Comparison of ENCODE assay signal across 8 cellular contexts in genomic region chr14:24437020-24437735, GRCh38. TPM values are rescaled to one million over a fixed set of nuclear protein-coding genes. Genes with fewer than 3 reads are reported as not detected.
DNase-seq lines count a peak whose midpoint lies in the region; ATAC-seq, FAIRE-seq and TF ChIP-seq lines count a peak whose summit lies in the region.

No MANE protein-coding gene starts in this region.

- CTCF ChIA-PET in activated CD8-positive, alpha-beta memory T cell treated with anti-CD3 and anti-CD28 coated beads, Interleukin-2, amount 10 ng/mL, durations not matched to agents 7 days and 5 days (lab: Charles Lee) = interaction anchor here (0.8 to 16.8 kb wide), 21 partner anchors 9 to 237 kb away, joined by 3 to 854 read pairs (median 3); partner anchors contain the start of genes ADCY4, CIDEB, DHRS1 and LTB4R

- H3K36me3 Mint-ChIP-seq in activated CD8-positive, alpha-beta memory T cell treated with anti-CD3 and anti-CD28 coated beads, Interleukin-2, amount 10 ng/mL, durations not matched to agents 7 days and 5 days = peaks cover 43% of the 10 kb centered on the region
- H3K36me3 Mint-ChIP-seq in glutamatergic neuron (ENCODE audit: unreplicated experiment) = no peaks in the 10 kb centered on the region

- H3K4me3 ChIP-seq in suprapubic skin = no peak overlapping the region

- H3K4me1 Mint-ChIP-seq in activated CD8-positive, alpha-beta memory T cell treated with anti-CD3 and anti-CD28 coated beads, Interleukin-2, amount 10 ng/mL, durations not matched to agents 7 days and 5 days = peaks cover 69% of the 10 kb centered on the region
- peaks cover 6% of the 10 kb centered on the region for H3K4me1 Mint-ChIP-seq in glutamatergic neuron (ENCODE audit: low read depth, unreplicated experiment)

- H3K4me1 ChIP-seq in suprapubic skin = peaks cover 57% of the 10 kb centered on the region

- 72% methylated on average over 9 of the region's 12 CpGs for WGBS in suprapubic skin

- TF ChIP-seq EP300 in suprapubic skin (IDR thresholded peaks at IDR 0.05) = no peak

- no peak overlapping the region for H3K4me3 Mint-ChIP-seq in activated CD8-positive, alpha-beta memory T cell treated with anti-CD3 and anti-CD28 coated beads, Interleukin-2, amount 10 ng/mL, durations not matched to agents 7 days and 5 days
- H3K4me3 Mint-ChIP-seq in glutamatergic neuron (ENCODE audit: unreplicated experiment) = no peak overlapping the region

- no peak for ATAC-seq in activated CD8-positive, alpha-beta memory T cell treated with anti-CD3 and anti-CD28 coated beads, Interleukin-2, amount 10 ng/mL, durations not matched to agents 7 days and 5 days

- peak overlapping the region; percentile 72 for H3K27ac Mint-ChIP-seq in activated CD8-positive, alpha-beta memory T cell treated with anti-CD3 and anti-CD28 coated beads, Interleukin-2, amount 10 ng/mL, durations not matched to agents 7 days and 5 days
- H3K27ac Mint-ChIP-seq in glutamatergic neuron (ENCODE audit: unreplicated experiment) = no peak overlapping the region

- peak; percentile 29 for TF ChIP-seq CTCF in VCaP (conservative IDR thresholded peaks at IDR 0.05)
- TF ChIP-seq CTCF in glutamatergic neuron (IDR thresholded peaks at IDR 0.05; ENCODE audit: partially characterized antibody, unreplicated experiment) = peak; percentile 61
- no peak for TF ChIP-seq CTCF in suprapubic skin (IDR thresholded peaks at IDR 0.05)

- DNase-seq in activated CD8-positive, alpha-beta memory T cell treated with anti-CD3 and anti-CD28 coated beads, Interleukin-2, amount 10 ng/mL, durations not matched to agents 7 days and 5 days = no peak
- DNase-seq in activated CD8-positive, alpha-beta memory T cell treated with anti-CD3 and anti-CD28 coated beads, Interleukin-2, amount 50 U/mL, for 48 hours = no peak
- DNase-seq in glutamatergic neuron (no peak), suprapubic skin (ENCODE audit: low spot score in 2 of 2) (peak in 1 of 2 donors; percentile 60), H54 (ENCODE audit: insufficient read length, low spot score) (no peak), GM19239 (ENCODE audit: insufficient read length, low spot score) (no peak), DMS 273 (lab: John Stamatoyannopoulos, UW; ENCODE audit: unreplicated experiment) (no peak)

- no peaks in the 10 kb centered on the region for H3K9me3 Mint-ChIP-seq in activated CD8-positive, alpha-beta memory T cell treated with anti-CD3 and anti-CD28 coated beads, Interleukin-2, amount 10 ng/mL, durations not matched to agents 7 days and 5 days (ENCODE audit: low read depth)
- H3K9me3 Mint-ChIP-seq in glutamatergic neuron (ENCODE audit: unreplicated experiment) = peaks cover 5% of the 10 kb centered on the region

- H3K9me3 ChIP-seq in suprapubic skin = no peaks in the 10 kb centered on the region

- TF ChIP-seq POLR2A in suprapubic skin (IDR thresholded peaks at IDR 0.05) = no peak
- no peak for TF ChIP-seq POLR2A in H54 (IDR thresholded peaks at IDR 0.05; ENCODE audit: low read depth, low read length)

- H3K27me3 Mint-ChIP-seq in activated CD8-positive, alpha-beta memory T cell treated with anti-CD3 and anti-CD28 coated beads, Interleukin-2, amount 10 ng/mL, durations not matched to agents 7 days and 5 days = no peaks in the 10 kb centered on the region
- peaks cover 4% of the 10 kb centered on the region for H3K27me3 Mint-ChIP-seq in glutamatergic neuron (ENCODE audit: unreplicated experiment)

- H3K27ac ChIP-seq in VCaP = no peak overlapping the region
- peak overlapping the region; percentile 29 for H3K27ac ChIP-seq in suprapubic skin

- no peaks in the 10 kb centered on the region for H3K27me3 ChIP-seq in suprapubic skin

- no peak for FAIRE-seq in H54 (lab: Jason Lieb, UNC)
- no peak for FAIRE-seq in GM19239 (lab: Jason Lieb, UNC)

- H3K36me3 ChIP-seq in suprapubic skin = peaks cover 79% of the 10 kb centered on the region

RNA-seq across cellular contexts. Expression of gene SDR39U1, which starts 5.4 kb away (rescaled TPM):
- total RNA-seq in activated CD8-positive, alpha-beta memory T cell treated with anti-CD3 and anti-CD28 coated beads, Interleukin-2, amount 10 ng/mL, durations not matched to agents 7 days and 5 days = 10 to 100 TPM; 45.6 to 45.9 TPM
- total RNA-seq in glutamatergic neuron (ENCODE audit: unreplicated experiment) (70.4 TPM), suprapubic skin (10 to 100 TPM; 30.1 to 82.3 (median 38.6) TPM)

RNA-seq across cellular contexts. Expression of gene KHNYN, which starts 7.4 kb away (rescaled TPM):
- 10 to 100 TPM; 73.3 to 81.2 TPM for total RNA-seq in activated CD8-positive, alpha-beta memory T cell treated with anti-CD3 and anti-CD28 coated beads, Interleukin-2, amount 10 ng/mL, durations not matched to agents 7 days and 5 days
- total RNA-seq in glutamatergic neuron (ENCODE audit: unreplicated experiment) (28.9 TPM), suprapubic skin (100 to 1,000 TPM in 1 of 4 donors, 10 to 100 TPM in 3; 56.7 to 145 (median 84.3) TPM)

RNA-seq across cellular contexts. Expression of gene CBLN3, which starts 7.7 kb away (rescaled TPM):
- total RNA-seq in activated CD8-positive, alpha-beta memory T cell treated with anti-CD3 and anti-CD28 coated beads, Interleukin-2, amount 10 ng/mL, durations not matched to agents 7 days and 5 days = 1 to 10 TPM; 5.0 to 7.1 TPM
- total RNA-seq in glutamatergic neuron (ENCODE audit: unreplicated experiment) = 0.51 TPM
- 1 to 10 TPM in 1 of 4 donors, under 1 TPM in 2, not detected in 1; 0.30 to 2.6 (median 0.93) TPM for total RNA-seq in suprapubic skin

RNA-seq across cellular contexts. Expression of gene NYNRIN, which starts 38.4 kb away (rescaled TPM):
- under 1 TPM; 0.05 to 0.50 TPM for total RNA-seq in activated CD8-positive, alpha-beta memory T cell treated with anti-CD3 and anti-CD28 coated beads, Interleukin-2, amount 10 ng/mL, durations not matched to agents 7 days and 5 days
- 33.5 TPM for total RNA-seq in glutamatergic neuron (ENCODE audit: unreplicated experiment)
- 10 to 100 TPM; 18.5 to 43.6 (median 29.8) TPM for total RNA-seq in suprapubic skin

Comparison
In these comparisons a context has a peak if more than half of its experiments do, and no peak if none do; other contexts are left out.
1. CTCF ChIP-seq: peak in VCaP (single experiment) and glutamatergic neuron (single experiment); none in suprapubic skin (0 of 2).